8 cellular contexts compared by ENCODE assay signal in the genomic region with DNA sequence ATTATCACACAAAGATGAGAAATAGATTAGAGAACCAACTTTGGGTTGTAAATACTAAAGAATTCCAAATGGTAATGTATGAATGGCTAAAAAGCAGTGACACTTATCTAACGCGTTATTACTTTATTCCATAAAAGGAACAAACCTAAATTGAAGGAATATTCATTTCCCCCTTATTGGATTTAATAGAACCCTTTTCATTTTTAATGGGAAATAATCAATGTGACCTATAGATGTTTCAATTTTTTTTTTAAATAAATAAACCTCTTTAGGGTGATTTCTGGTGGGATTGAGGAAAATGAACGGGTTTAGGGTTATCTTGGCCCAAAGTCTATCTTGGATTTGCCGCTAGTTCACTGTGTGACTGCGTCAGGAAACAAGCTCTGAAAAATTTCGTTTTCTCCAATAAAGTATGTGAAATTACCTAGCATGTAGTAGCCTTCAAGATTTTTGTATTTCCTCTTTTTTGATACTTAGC. TPM values are rescaled to one million over a fixed set of nuclear protein-coding genes. Genes with fewer than 3 reads are reported as not detected.
DNase-seq lines count a peak whose midpoint lies in the region; ATAC-seq and TF ChIP-seq lines count a peak whose summit lies in the region.

No MANE protein-coding gene starts in this region.

- in situ Hi-C loops in Panc1 (cut with HindIII; ENCODE audit: low pct_unique_long_range_greater_than_20kb, low sequenced_read_pairs) = no loop called here

- H3K27ac Mint-ChIP-seq in progenitor cell of endocrine pancreas = peak overlapping the region; percentile 99

- H3K27me3 Mint-ChIP-seq in progenitor cell of endocrine pancreas = no peaks in the 10 kb centered on the region

- POLR2A ChIA-PET in Panc1 (lab: Charles Lee) = interaction anchor here (0.6 kb wide), 2 partner anchors 8 to 1314 kb away, joined by 4 to 6 read pairs; no protein-coding TSS in a partner anchor

- peaks cover 3% of the 10 kb centered on the region; the same call in 1 of the 2 replicates for H3K36me3 ChIP-seq in Panc1 (ENCODE audit: control insufficient read depth, insufficient read depth, low read length)

- no peaks in the 10 kb centered on the region for H3K36me3 Mint-ChIP-seq in progenitor cell of endocrine pancreas (ENCODE audit: insufficient read depth)

- intact Hi-C loops in Panc1 (cut with micrococcal nuclease; ENCODE audit: unreplicated experiment) = no loop called here

- no peaks in the 10 kb centered on the region for H3K9me3 Mint-ChIP-seq in progenitor cell of endocrine pancreas (ENCODE audit: low read depth)

- CTCF ChIA-PET in Panc1 (lab: Charles Lee) = interaction anchor here (0.6 to 0.7 kb wide), 2 partner anchors 63 to 219 kb away, joined by 4 to 7 read pairs; no protein-coding TSS in a partner anchor

- no peak; the same call in 1 of the 2 replicates for TF ChIP-seq CTCF in Panc1 (IDR thresholded peaks at IDR 0.05)
- no peak for TF ChIP-seq CTCF in epithelial cell of proximal tubule (conservative IDR thresholded peaks at IDR 0.05; ENCODE audit: low read depth, low read length)
- TF ChIP-seq CTCF in progenitor cell of endocrine pancreas (IDR thresholded peaks at IDR 0.05; ENCODE audit: unreplicated experiment) = no peak

- no peaks in the 10 kb centered on the region for H3K9me3 ChIP-seq in Panc1 (ENCODE audit: control insufficient read depth, insufficient read depth, low read depth, low read length)

- BruUV-seq in Panc1 (replicated peaks; lab: Mats Ljungman, UMichigan) = TSS peak; percentile 95

- DNase-seq in Panc1 (ENCODE audit: low read depth, low spot score) (no peak), epithelial cell of proximal tubule (ENCODE audit: low read depth) (no peak), progenitor cell of endocrine pancreas (ENCODE audit: low spot score, unreplicated experiment) (no peak), DMS 273 (lab: John Stamatoyannopoulos, UW; ENCODE audit: unreplicated experiment) (no peak), DMS114 treated with DMSO at 0.1 percent for 48 hours (lab: John Stamatoyannopoulos, UW; ENCODE audit: unreplicated experiment) (no peak), T-helper 9 cell (no peak)

- H3K4me1 ChIP-seq in Panc1 (ENCODE audit: control insufficient read depth, insufficient read depth, low read length) = peaks cover 7% of the 10 kb centered on the region; the same call in 1 of the 2 replicates

- no peak for ATAC-seq in Panc1
- ATAC-seq in GM19455 (IDR thresholded peaks at IDR 0.05; ENCODE audit: unreplicated experiment) = no peak

- peak overlapping the region; percentile 94 for H3K27ac ChIP-seq in Panc1 (ENCODE audit: low read length)

- peaks cover 13% of the 10 kb centered on the region for H3K4me1 Mint-ChIP-seq in progenitor cell of endocrine pancreas (ENCODE audit: low read depth)

- H3K4me3 ChIP-seq in GM08714 (ENCODE audit: low read length) (peak overlapping the region; percentile 77), Panc1 (ENCODE audit: low read depth in 2 of 2, low read length in 2 of 2) (peak overlapping the region; percentile 65 to 76), epithelial cell of proximal tubule (ENCODE audit: low read depth, low read length) (peak overlapping the region; percentile 63)

- no peaks in the 10 kb centered on the region for H3K27me3 ChIP-seq in Panc1 (ENCODE audit: control insufficient read depth, insufficient read depth, low read length)

- H3K4me3 Mint-ChIP-seq in progenitor cell of endocrine pancreas (ENCODE audit: low read depth) = peak overlapping the region; percentile 82

RNA-seq across cellular contexts. Expression of gene ACBD5, which starts 1.9 kb away (rescaled TPM):
- total RNA-seq in Panc1 (2021; ENCODE audit: unreplicated experiment) (18.4 TPM), epithelial cell of proximal tubule (19.4 and 25.2 TPM in 2 replicates), progenitor cell of endocrine pancreas (19.7 and 21.3 TPM in 2 replicates)
- polyA plus RNA-seq in Panc1 (2012; ENCODE audit: insufficient read length) = 14.1 TPM
